20 cellular contexts compared by ENCODE assay signal in genomic region chr14:90605430-90605829, GRCh38.
"Had no signal": no experiment of that assay in that cellular context is flagged by ENCODE, and none has a peak within 500 bp of the region (broad histone marks: within the 10 kb centered on the region; RNA-seq: fewer than 3 reads in every experiment).

No MANE protein-coding gene starts in this region.

- H3K4me3 ChIP-seq: body of pancreas, coronary artery, lung, stomach, testis, upper lobe of left lung had no signal

- ATAC-seq: activated CD8-positive, alpha-beta T cell treated with anti-CD3 and anti-CD28 coated beads, Interleukin-2, amount 10 ng/mL, durations not matched to agents 7 days and 5 days; activated T-cell treated with anti-CD3 and anti-CD28 coated beads, Interleukin-2, amount 50 U/mL, for 72 hours; body of pancreas; foreskin keratinocyte had no signal

- H3K9me3 Mint-ChIP-seq: activated CD4-positive, alpha-beta T cell treated with anti-CD3 and anti-CD28 coated beads, Interleukin-2, amount 10 ng/mL, durations not matched to agents 24 days and 14 days; activated naive CD8-positive, alpha-beta T cell treated with anti-CD3 and anti-CD28 coated beads for 36 hours; activated T-cell treated with anti-CD3 and anti-CD28 coated beads, Interleukin-2, amount 50 U/mL, for 72 hours; central memory CD8-positive, alpha-beta T cell; neural crest cell; T-helper 1 cell treated with Interleukin-12 subunit alpha and Interleukin-12 subunit beta and Interleukin-4 antibody, amounts not matched to agents 30 μg/mL and 1 μg/mL, for 36 hours had no signal

- DNase-seq: activated CD4-positive, alpha-beta T cell treated with anti-CD3 and anti-CD28 coated beads, Interleukin-2, amount 10 ng/mL, durations not matched to agents 24 days and 14 days; activated CD4-positive, CD25-positive, alpha-beta regulatory T cell; activated CD8-positive, alpha-beta memory T cell treated with anti-CD3 and anti-CD28 coated beads, Interleukin-2, amount 50 U/mL, for 4 hours; activated CD8-positive, alpha-beta T cell treated with anti-CD3 and anti-CD28 coated beads, Interleukin-2, amount 10 ng/mL, durations not matched to agents 7 days and 5 days; activated naive CD8-positive, alpha-beta T cell treated with anti-CD3 and anti-CD28 coated beads for 36 hours; activated T-cell treated with anti-CD3 and anti-CD28 coated beads, Interleukin-2, amount 50 U/mL, for 72 hours; amygdala; body of pancreas; effector CD8-positive, alpha-beta T cell; foreskin keratinocyte; islet precursor cell; stimulated activated CD4-positive, alpha-beta T cell treated with anti-CD3 and anti-CD28 coated beads, Interleukin-1b, Interleukin-23, amount 100 ng/mL, for 48 hours; stomach; testis; upper lobe of left lung had no signal

- H3K27ac Mint-ChIP-seq: activated CD4-positive, alpha-beta T cell treated with anti-CD3 and anti-CD28 coated beads, Interleukin-2, amount 10 ng/mL, durations not matched to agents 24 days and 14 days; activated CD8-positive, alpha-beta T cell treated with anti-CD3 and anti-CD28 coated beads, Interleukin-2, amount 10 ng/mL, durations not matched to agents 7 days and 5 days; activated naive CD8-positive, alpha-beta T cell treated with anti-CD3 and anti-CD28 coated beads for 36 hours; activated T-cell treated with anti-CD3 and anti-CD28 coated beads, Interleukin-2, amount 50 U/mL, for 72 hours; T-helper 1 cell treated with Interleukin-12 subunit alpha and Interleukin-12 subunit beta and Interleukin-4 antibody, amounts not matched to agents 30 μg/mL and 1 μg/mL, for 36 hours had no signal

- H3K27me3 ChIP-seq: body of pancreas, foreskin keratinocyte, stomach, testis, upper lobe of left lung had no signal

- H3K27ac ChIP-seq: body of pancreas, coronary artery, foreskin keratinocyte, stomach, testis, upper lobe of left lung had no signal

- H3K4me3 Mint-ChIP-seq: activated CD4-positive, alpha-beta T cell treated with anti-CD3 and anti-CD28 coated beads, Interleukin-2, amount 10 ng/mL, durations not matched to agents 24 days and 14 days; activated CD8-positive, alpha-beta T cell treated with anti-CD3 and anti-CD28 coated beads, Interleukin-2, amount 10 ng/mL, durations not matched to agents 7 days and 5 days; activated naive CD8-positive, alpha-beta T cell treated with anti-CD3 and anti-CD28 coated beads for 36 hours; activated T-cell treated with anti-CD3 and anti-CD28 coated beads, Interleukin-2, amount 50 U/mL, for 72 hours; central memory CD8-positive, alpha-beta T cell; neural crest cell; T-helper 1 cell treated with Interleukin-12 subunit alpha and Interleukin-12 subunit beta and Interleukin-4 antibody, amounts not matched to agents 30 μg/mL and 1 μg/mL, for 36 hours had no signal

- H3K36me3 Mint-ChIP-seq: activated naive CD8-positive, alpha-beta T cell treated with anti-CD3 and anti-CD28 coated beads for 36 hours had no signal

- H3K4me1 ChIP-seq: body of pancreas, foreskin keratinocyte, testis had no signal

- H3K4me1 Mint-ChIP-seq: activated CD4-positive, alpha-beta T cell treated with anti-CD3 and anti-CD28 coated beads, Interleukin-2, amount 10 ng/mL, durations not matched to agents 24 days and 14 days; activated naive CD8-positive, alpha-beta T cell treated with anti-CD3 and anti-CD28 coated beads for 36 hours; central memory CD8-positive, alpha-beta T cell had no signal

- H3K9me3 ChIP-seq: body of pancreas, stomach, testis, upper lobe of left lung had no signal

- H3K36me3 ChIP-seq: upper lobe of left lung had no signal
